ENCODE assay signal across 9 cellular contexts in the genomic region with DNA sequence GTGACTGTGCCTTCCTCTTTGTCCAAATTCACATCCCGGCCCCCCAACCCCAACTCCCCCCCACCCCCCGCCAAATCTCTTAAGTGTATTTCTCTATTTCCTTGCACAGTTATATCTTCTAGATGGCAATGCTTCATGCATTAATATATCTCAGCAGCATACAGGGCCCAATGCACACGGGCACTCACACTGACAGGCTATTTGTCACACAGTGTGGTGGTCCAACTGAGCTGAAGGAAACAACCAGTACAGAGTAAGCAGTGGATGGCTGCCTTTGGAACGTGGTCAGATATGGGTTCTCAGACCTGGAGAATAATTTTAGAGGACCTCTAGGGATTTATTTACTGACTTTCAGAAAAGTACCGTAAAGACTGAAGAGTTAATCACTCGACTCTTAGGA. TPM values are rescaled to one million over a fixed set of nuclear protein-coding genes. Genes with fewer than 3 reads are reported as not detected.
DNase-seq lines count a peak whose midpoint lies in the region; ATAC-seq and TF ChIP-seq lines count a peak whose summit lies in the region.
"Had no signal": no experiment of that assay in that cellular context is flagged by ENCODE, and none has a peak within 500 bp of the region (broad histone marks: within the 10 kb centered on the region; RNA-seq: fewer than 3 reads in every experiment).

No MANE protein-coding gene starts in this region.

- no peak overlapping the region for H2BK20ac ChIP-seq in H9 (ENCODE audit: low read depth, low read length, poor library complexity, severe bottlenecking)

- H3K23me2 ChIP-seq in H9 (ENCODE audit: insufficient read length, low read depth, low read length, poor library complexity, severe bottlenecking), result no peaks in the 10 kb centered on the region

- H4K5ac ChIP-seq in H9 (ENCODE audit: insufficient read length, low read depth, low read length), result no peak overlapping the region

- H3K14ac ChIP-seq in H9 (ENCODE audit: insufficient read depth, low read length), result no peak overlapping the region

- H4K91ac ChIP-seq in H9 (ENCODE audit: insufficient read length, low read depth, low read length), result no peak overlapping the region

- H3K4me1 Mint-ChIP-seq in H9 (peaks cover 14% of the 10 kb centered on the region in 2 experiments), glutamatergic neuron (ENCODE audit: low read depth, unreplicated experiment) (peaks cover 28% of the 10 kb centered on the region)
- H3K4me1 Mint-ChIP-seq in stimulated activated effector memory CD8-positive, alpha-beta T cell treated with anti-CD3 and anti-CD28 coated beads, Interleukin-12 subunit alpha, Interleukin-12 subunit beta, amount 100 ng/mL, for 72 hours, result peaks cover 20% of the 10 kb centered on the region

- H4K20me1 ChIP-seq in H9 (ENCODE audit: control insufficient read depth, insufficient read depth, insufficient read length), result no peaks in the 10 kb centered on the region

- H3T11ph ChIP-seq in H9 (ENCODE audit: low read length), result no peak overlapping the region

- no peak overlapping the region for H2BK15ac ChIP-seq in H9 (ENCODE audit: low read depth, low read length)

- H3K27ac Mint-ChIP-seq in H9, result peak overlapping the region in 2 of 3 experiments; percentile 47 to 81; a peak in 1 of 7 replicates
- H3K27ac Mint-ChIP-seq in glutamatergic neuron (ENCODE audit: unreplicated experiment), result no peak overlapping the region
- H3K27ac Mint-ChIP-seq in stimulated activated effector memory CD8-positive, alpha-beta T cell treated with anti-CD3 and anti-CD28 coated beads, Interleukin-12 subunit alpha, Interleukin-12 subunit beta, amount 100 ng/mL, for 72 hours, result no peak overlapping the region

- H3K9me3 ChIP-seq in H9 (ENCODE audit: control insufficient read depth, low read depth, low read length), result no peaks in the 10 kb centered on the region

- no peak overlapping the region for H2BK12ac ChIP-seq in H9 (ENCODE audit: insufficient read length, low read depth, low read length)

- no CpG with 5 or more reads among the region's 6 CpGs for WGBS in H9 (ENCODE audit: extremely low coverage, insufficient read length, low lambda C conversion rate)

- no peaks in the 10 kb centered on the region for H3K79me1 ChIP-seq in H9 (ENCODE audit: insufficient read depth, low read depth, low read length, poor library complexity, severe bottlenecking)

- H3K79me2 ChIP-seq in H9 (ENCODE audit: insufficient read depth, low read length), result 0 out of 2 replicates have a peak, but pooled peaks cover 2% of the 10 kb centered on the region

- no peak overlapping the region for H3K56ac ChIP-seq in H9 (ENCODE audit: insufficient read length, low read depth, low read length)

- H4K8ac ChIP-seq in H9 (replicated peaks; ENCODE audit: insufficient read length, low read depth, low read length), result no peak overlapping the region

- peak overlapping the region; percentile 79 for H3K4me2 ChIP-seq in H9 (ENCODE audit: insufficient read depth, insufficient read length, low read length)

- H3K36me3 Mint-ChIP-seq in H9 (ENCODE audit: insufficient read depth in 1 of 3, low read depth in 3 of 3) (no peaks in the 10 kb centered on the region; a peak in 2 of 7 replicates), glutamatergic neuron (ENCODE audit: unreplicated experiment) (peaks cover 4% of the 10 kb centered on the region)
- H3K36me3 Mint-ChIP-seq in stimulated activated effector memory CD8-positive, alpha-beta T cell treated with anti-CD3 and anti-CD28 coated beads, Interleukin-12 subunit alpha, Interleukin-12 subunit beta, amount 100 ng/mL, for 72 hours, result peaks cover 9% of the 10 kb centered on the region

- H3K27me3 Mint-ChIP-seq in H9 (ENCODE audit: low read depth), result peaks cover 24% of the 10 kb centered on the region
- H3K27me3 Mint-ChIP-seq in glutamatergic neuron (ENCODE audit: unreplicated experiment), result peaks cover 19% of the 10 kb centered on the region

- H3K4me3 Mint-ChIP-seq in H9 (no peak overlapping the region), glutamatergic neuron (ENCODE audit: unreplicated experiment) (no peak overlapping the region)
- H3K4me3 Mint-ChIP-seq in stimulated activated effector memory CD8-positive, alpha-beta T cell treated with anti-CD3 and anti-CD28 coated beads, Interleukin-12 subunit alpha, Interleukin-12 subunit beta, amount 100 ng/mL, for 72 hours, result no peak overlapping the region

- TF ChIP-seq CTCF in H9 (conservative IDR thresholded peaks at IDR 0.05) (no peak), glutamatergic neuron (IDR thresholded peaks at IDR 0.05; ENCODE audit: partially characterized antibody, unreplicated experiment) (no peak)

- no peak overlapping the region for H3K23ac ChIP-seq in H9 (ENCODE audit: insufficient read length, low read depth, low read length)

- H3K18ac ChIP-seq in H9 (ENCODE audit: insufficient read length, low read depth, low read length), result no peak overlapping the region

- no peak overlapping the region for H3K4ac ChIP-seq in H9 (ENCODE audit: low read depth, low read length)

- H3K27ac ChIP-seq in H9 (ENCODE audit: insufficient read length, low read depth, low read length), result no peak overlapping the region

- H2AK5ac ChIP-seq in H9 (ENCODE audit: insufficient read length, low read length), result no peak overlapping the region

- H3K4me1 ChIP-seq in H9 (ENCODE audit: insufficient read depth, low read length), result no peaks in the 10 kb centered on the region

- H2BK120ac ChIP-seq in H9 (ENCODE audit: low read depth, low read length, poor library complexity, severe bottlenecking), result no peak overlapping the region

- no peaks in the 10 kb centered on the region for H3K27me3 ChIP-seq in H9 (ENCODE audit: insufficient read depth, low read length)

- H2AFZ ChIP-seq in H9 (ENCODE audit: low read length), result no peak overlapping the region

- H2BK5ac ChIP-seq in H9 (ENCODE audit: insufficient read length, low read length), result no peak overlapping the region

- H3K9ac ChIP-seq in H9 (ENCODE audit: extremely low read depth, insufficient read length, low read length), result peak overlapping the region; percentile 76

- H3K9me3 Mint-ChIP-seq in H9, result no peaks in the 10 kb centered on the region
- H3K9me3 Mint-ChIP-seq in glutamatergic neuron (ENCODE audit: unreplicated experiment), result peaks cover 19% of the 10 kb centered on the region
- no peaks in the 10 kb centered on the region for H3K9me3 Mint-ChIP-seq in stimulated activated effector memory CD8-positive, alpha-beta T cell treated with anti-CD3 and anti-CD28 coated beads, Interleukin-12 subunit alpha, Interleukin-12 subunit beta, amount 100 ng/mL, for 72 hours

- ATAC-seq in SK-N-SH treated with all-trans-retinoic acid at 6 μM for 48 hours, result peak; percentile 59
- peak; percentile 51 for ATAC-seq in stimulated activated effector memory CD8-positive, alpha-beta T cell treated with anti-CD3 and anti-CD28 coated beads, Interleukin-12 subunit alpha, Interleukin-12 subunit beta, amount 100 ng/mL, for 72 hours
- ATAC-seq in HG03097 (IDR thresholded peaks at IDR 0.05; ENCODE audit: low FRiP score, unreplicated experiment), result no peak
- ATAC-seq in GM21381 (IDR thresholded peaks at IDR 0.05; ENCODE audit: unreplicated experiment), result no peak

- DNase-seq in H9 (no peak), glutamatergic neuron (peak; percentile 14), mesenteric fat pad (ENCODE audit: low spot score) (no peak)
- DNase-seq in stimulated activated effector memory CD8-positive, alpha-beta T cell treated with anti-CD3 and anti-CD28 coated beads, Interleukin-12 subunit alpha, Interleukin-12 subunit beta, amount 100 ng/mL, for 72 hours (ENCODE audit: low spot score in 2 of 2), result no peak
- DNase-seq in activated effector memory CD4-positive, alpha-beta T cell treated with anti-CD3 and anti-CD28 coated beads, Interleukin-2, amount 50 U/mL, for 16 hours, result no peak

TF ChIP-seq in SK-N-SH treated with all-trans-retinoic acid at 6 μM for 48 hours, 23 proteins besides CTCF, POLR2A, EP300 and RAD21 (continues in another document):
- TF ChIP-seq SNAI2 (CRISPR knock-in tag; IDR thresholded peaks at IDR 0.05), result no peak
- TF ChIP-seq RARB (CRISPR knock-in tag; IDR thresholded peaks at IDR 0.05), result no peak
- TF ChIP-seq ISL1 (CRISPR knock-in tag; IDR thresholded peaks at IDR 0.05), result no peak
- TF ChIP-seq, protein P1, sequence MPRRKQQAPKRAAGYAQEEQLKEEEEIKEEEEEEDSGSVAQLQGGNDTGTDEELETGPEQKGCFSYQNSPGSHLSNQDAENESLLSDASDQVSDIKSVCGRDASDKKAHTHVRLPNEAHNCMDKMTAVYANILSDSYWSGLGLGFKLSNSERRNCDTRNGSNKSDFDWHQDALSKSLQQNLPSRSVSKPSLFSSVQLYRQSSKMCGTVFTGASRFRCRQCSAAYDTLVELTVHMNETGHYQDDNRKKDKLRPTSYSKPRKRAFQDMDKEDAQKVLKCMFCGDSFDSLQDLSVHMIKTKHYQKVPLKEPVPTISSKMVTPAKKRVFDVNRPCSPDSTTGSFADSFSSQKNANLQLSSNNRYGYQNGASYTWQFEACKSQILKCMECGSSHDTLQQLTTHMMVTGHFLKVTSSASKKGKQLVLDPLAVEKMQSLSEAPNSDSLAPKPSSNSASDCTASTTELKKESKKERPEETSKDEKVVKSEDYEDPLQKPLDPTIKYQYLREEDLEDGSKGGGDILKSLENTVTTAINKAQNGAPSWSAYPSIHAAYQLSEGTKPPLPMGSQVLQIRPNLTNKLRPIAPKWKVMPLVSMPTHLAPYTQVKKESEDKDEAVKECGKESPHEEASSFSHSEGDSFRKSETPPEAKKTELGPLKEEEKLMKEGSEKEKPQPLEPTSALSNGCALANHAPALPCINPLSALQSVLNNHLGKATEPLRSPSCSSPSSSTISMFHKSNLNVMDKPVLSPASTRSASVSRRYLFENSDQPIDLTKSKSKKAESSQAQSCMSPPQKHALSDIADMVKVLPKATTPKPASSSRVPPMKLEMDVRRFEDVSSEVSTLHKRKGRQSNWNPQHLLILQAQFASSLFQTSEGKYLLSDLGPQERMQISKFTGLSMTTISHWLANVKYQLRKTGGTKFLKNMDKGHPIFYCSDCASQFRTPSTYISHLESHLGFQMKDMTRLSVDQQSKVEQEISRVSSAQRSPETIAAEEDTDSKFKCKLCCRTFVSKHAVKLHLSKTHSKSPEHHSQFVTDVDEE (CRISPR knock-in tag; IDR thresholded peaks at IDR 0.05), result no peak
- TF ChIP-seq ZFP30 (CRISPR knock-in tag; IDR thresholded peaks at IDR 0.05), result no peak
- no peak for TF ChIP-seq ARNTL (CRISPR knock-in tag; IDR thresholded peaks at IDR 0.05; ENCODE audit: borderline replicate concordance, low read depth)
- TF ChIP-seq TOX (CRISPR knock-in tag; IDR thresholded peaks at IDR 0.05; ENCODE audit: borderline replicate concordance), result no peak
- TF ChIP-seq ZFP3 (CRISPR knock-in tag; IDR thresholded peaks at IDR 0.05), result no peak
- TF ChIP-seq OSR1 (CRISPR knock-in tag; IDR thresholded peaks at IDR 0.05), result no peak
- TF ChIP-seq CSDC2 (CRISPR knock-in tag; IDR thresholded peaks at IDR 0.05), result no peak
- no peak for TF ChIP-seq ZNF8 (CRISPR knock-in tag; IDR thresholded peaks at IDR 0.05)
- no peak for TF ChIP-seq TCF4 (CRISPR knock-in tag; IDR thresholded peaks at IDR 0.05; ENCODE audit: borderline replicate concordance)
- no peak for TF ChIP-seq ZC3H10 (CRISPR knock-in tag; IDR thresholded peaks at IDR 0.05)

RNA-seq across cellular contexts. Expression of gene EXOC1, which starts 0.7 kb away (rescaled TPM):
- total RNA-seq in H9 (2021), result 17.5 and 21.2 TPM in 2 replicates
- total RNA-seq in glutamatergic neuron (ENCODE audit: unreplicated experiment), result 102 TPM
- total RNA-seq in mesenteric fat pad, result 35.0 TPM

RNA-seq across cellular contexts. Expression of gene EXOC1L, which starts 34.5 kb away (rescaled TPM):
- total RNA-seq in H9 (2021) (not detected in 2 replicates), glutamatergic neuron (ENCODE audit: unreplicated experiment) (0.83 TPM), mesenteric fat pad (not detected)
- total RNA-seq: T-helper 2 cell treated with Interferon-gamma antibody and Interleukin-4, amounts not matched to agents 100 ng/mL and 5 ng/mL, for 36 hours had no signal

Comparison
In these comparisons a context has a peak if more than half of its experiments do, and no peak if none do; other contexts are left out.
1. H3K27ac Mint-ChIP-seq: peak in H9 (2 of 3); none in glutamatergic neuron (single experiment) and stimulated activated effector memory CD8-positive, alpha-beta T cell treated with anti-CD3 and anti-CD28 coated beads, Interleukin-12 subunit alpha, Interleukin-12 subunit beta, amount 100 ng/mL, for 72 hours (single experiment).
2. ATAC-seq: peak in SK-N-SH treated with all-trans-retinoic acid at 6 μM for 48 hours (single experiment) and stimulated activated effector memory CD8-positive, alpha-beta T cell treated with anti-CD3 and anti-CD28 coated beads, Interleukin-12 subunit alpha, Interleukin-12 subunit beta, amount 100 ng/mL, for 72 hours (single experiment); none in HG03097 (single experiment) and GM21381 (single experiment).